16 cellular contexts compared by ENCODE assay signal in the genomic region with DNA sequence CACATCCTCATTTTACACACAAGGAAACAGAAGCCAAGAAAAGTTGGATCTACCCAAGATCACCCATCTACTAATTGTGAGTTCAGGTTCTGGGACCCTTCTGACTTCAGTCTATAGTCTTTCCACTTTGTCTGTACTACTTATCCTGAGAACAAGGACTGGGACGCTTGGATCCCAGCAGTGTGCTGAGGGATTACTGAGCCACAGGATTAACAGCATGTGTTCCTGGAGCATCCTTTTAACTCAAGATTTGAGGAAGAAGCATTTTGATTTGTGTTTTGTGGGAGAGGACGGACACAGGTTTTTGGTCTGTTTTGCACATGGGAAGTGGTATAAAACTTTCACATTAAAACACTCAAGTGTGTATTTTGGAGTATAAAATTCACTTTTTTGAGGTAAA. TPM values are rescaled to one million over a fixed set of nuclear protein-coding genes. Genes with fewer than 3 reads are reported as not detected.
A peak's percentile ranks its signal among the peaks of the same experiment; 100 is the strongest.
DNase-seq lines count a peak whose midpoint lies in the region; ATAC-seq and TF ChIP-seq lines count a peak whose summit lies in the region.
"Had no signal": no experiment of that assay in that cellular context is flagged by ENCODE, and none has a peak within 500 bp of the region (broad histone marks: within the 10 kb centered on the region; RNA-seq: fewer than 3 reads in every experiment).

No MANE protein-coding gene starts in this region.

- no peak overlapping the region for H3K18ac ChIP-seq in neuronal stem cell (ENCODE audit: low read length)

- H3F3A ChIP-seq in Loucy (ENCODE audit: low read depth), result no peaks in the 10 kb centered on the region

- no peaks in the 10 kb centered on the region for H3K79me1 ChIP-seq in neuronal stem cell (ENCODE audit: low read depth, low read length)

- H3K4me3 Mint-ChIP-seq in activated T-helper 17 cell treated with anti-CD3 and anti-CD28 coated beads, Interleukin-2, amount 50 U/mL, for 72 hours, result no peak overlapping the region
- H3K4me3 Mint-ChIP-seq: B cell; CD4-positive, alpha-beta T cell; HFFc6 had no signal

- H4K91ac ChIP-seq in neuronal stem cell (ENCODE audit: low read depth, low read length, poor library complexity), result no peak overlapping the region

- H3K9me3 ChIP-seq in right cardiac atrium (ENCODE audit: control insufficient read depth, low read length) (no peaks in the 10 kb centered on the region), Loucy (ENCODE audit: insufficient read depth, low read depth, low read length) (no peaks in the 10 kb centered on the region), neuronal stem cell (replicated peaks in 1 of 2; ENCODE audit: control insufficient read depth in 2 of 2, insufficient read depth in 1 of 2, low read depth in 1 of 2, low read length in 2 of 2) (no peaks in the 10 kb centered on the region)

- H3K4ac ChIP-seq in neuronal stem cell (ENCODE audit: low read length), result no peak overlapping the region

- no peaks in the 10 kb centered on the region for H3K36me3 ChIP-seq in Loucy (ENCODE audit: insufficient read depth, low read length)
- H3K36me3 ChIP-seq in neuronal stem cell (replicated peaks in 1 of 2; ENCODE audit: control insufficient read depth in 2 of 2, insufficient read depth in 2 of 2, low read length in 2 of 2), result no peaks in the 10 kb centered on the region

- H2BK120ac ChIP-seq in neuronal stem cell (ENCODE audit: low read depth, low read length), result no peak overlapping the region

- H3K27ac Mint-ChIP-seq in activated T-helper 17 cell treated with anti-CD3 and anti-CD28 coated beads, Interleukin-2, amount 50 U/mL, for 72 hours, result no peak overlapping the region
- H3K27ac Mint-ChIP-seq: B cell; CD4-positive, alpha-beta T cell; HFFc6 had no signal

- no peak overlapping the region for H3K14ac ChIP-seq in neuronal stem cell (ENCODE audit: low read length)

- H3K36me3 Mint-ChIP-seq in activated T-helper 17 cell treated with anti-CD3 and anti-CD28 coated beads, Interleukin-2, amount 50 U/mL, for 72 hours (ENCODE audit: low read depth), result no peaks in the 10 kb centered on the region

- H2AK5ac ChIP-seq in neuronal stem cell (ENCODE audit: low read depth, low read length), result no peak overlapping the region

- no peak overlapping the region for H3K23ac ChIP-seq in neuronal stem cell (ENCODE audit: low read depth, low read length, poor library complexity)

- H3K27ac ChIP-seq in right cardiac atrium (ENCODE audit: low read length), result peak overlapping the region; percentile 71
- H3K27ac ChIP-seq in neuronal stem cell (replicated peaks; ENCODE audit: low read length), result no peak overlapping the region

- no peak overlapping the region for H2BK5ac ChIP-seq in neuronal stem cell (ENCODE audit: low read length)

- intact Hi-C loops in right cardiac atrium (cut with DNase I) (no loop called here), left ventricle myocardium superior (cut with micrococcal nuclease) (no loop called here)

- DNase-seq in right cardiac atrium (no peak), left ventricle myocardium superior (no peak), ecto neural progenitor cell (ENCODE audit: low spot score) (peak; percentile 51), neuronal stem cell (ENCODE audit: low spot score) (peak; percentile 15), cerebellar nuclear complex (lab: John Stamatoyannopoulos, UW) (no peak)
- DNase-seq: C1 segment of cervical spinal cord; Calu3; CD4-positive, alpha-beta T cell; GF-D8; HCEC 1CT; HFFc6; IMR-90 had no signal

- H3K9me2 ChIP-seq in Loucy (replicated peaks; ENCODE audit: low read depth, low read length), result no peaks in the 10 kb centered on the region

- no peak overlapping the region for H2AFZ ChIP-seq in Loucy (ENCODE audit: low read length)
- H2AFZ ChIP-seq in neuronal stem cell (ENCODE audit: low read length), result no peak overlapping the region

- ATAC-seq in right cardiac atrium, result no peak
- no peak for ATAC-seq in left ventricle myocardium superior
- ATAC-seq in HG03045 (IDR thresholded peaks at IDR 0.05; ENCODE audit: unreplicated experiment), result no peak
- ATAC-seq in activated T-helper 17 cell treated with anti-CD3 and anti-CD28 coated beads, Interleukin-2, amount 50 U/mL, for 72 hours (replicated peaks), result no peak

- no peak overlapping the region for H3K9ac ChIP-seq in Loucy (ENCODE audit: low read depth, low read length, poor library complexity, severe bottlenecking)
- no peak overlapping the region for H3K9ac ChIP-seq in neuronal stem cell (ENCODE audit: low read depth, low read length, poor library complexity)

- peaks cover 20% of the 10 kb centered on the region for H3K4me1 Mint-ChIP-seq in activated T-helper 17 cell treated with anti-CD3 and anti-CD28 coated beads, Interleukin-2, amount 50 U/mL, for 72 hours

- no peak for TF ChIP-seq CTCF in Loucy (conservative IDR thresholded peaks at IDR 0.05; ENCODE audit: low read length)

- H3K79me2 ChIP-seq in Loucy (ENCODE audit: insufficient read depth, low read length), result peaks cover 41% of the 10 kb centered on the region

- no peak overlapping the region for H4K8ac ChIP-seq in neuronal stem cell (ENCODE audit: low read depth, low read length)

- no peaks in the 10 kb centered on the region for H3K27me3 ChIP-seq in right cardiac atrium (ENCODE audit: control insufficient read depth, insufficient read depth)
- H3K27me3 ChIP-seq in Loucy (ENCODE audit: insufficient read depth, low read length, poor library complexity, severe bottlenecking), result no peaks in the 10 kb centered on the region
- peaks cover 0 to 12% (median 0%) of the 10 kb centered on the region in 3 experiments for H3K27me3 ChIP-seq in neuronal stem cell (ENCODE audit: control insufficient read depth in 3 of 3, insufficient read depth in 3 of 3, low read depth in 1 of 3, low read length in 3 of 3)

- H2BK15ac ChIP-seq in neuronal stem cell (ENCODE audit: low read length), result no peak overlapping the region

- no peaks in the 10 kb centered on the region for H4K20me1 ChIP-seq in Loucy (ENCODE audit: insufficient read depth, low read length, poor library complexity, severe bottlenecking)

- H3K27me3 Mint-ChIP-seq in activated T-helper 17 cell treated with anti-CD3 and anti-CD28 coated beads, Interleukin-2, amount 50 U/mL, for 72 hours, result no peaks in the 10 kb centered on the region
- H3K27me3 Mint-ChIP-seq: B cell; CD4-positive, alpha-beta T cell had no signal

- H3K4me1 ChIP-seq in right cardiac atrium (ENCODE audit: control insufficient read depth, insufficient read depth, low read length) (peaks cover 2% of the 10 kb centered on the region), Loucy (ENCODE audit: insufficient read depth, low read length, poor library complexity, severe bottlenecking) (peaks cover 5% of the 10 kb centered on the region), neuronal stem cell (ENCODE audit: control insufficient read depth in 2 of 2, insufficient read depth in 1 of 2, low read depth in 1 of 2, low read length in 2 of 2) (peaks cover 0 to 1% of the 10 kb centered on the region in 2 donors)

- H3K4me2 ChIP-seq in Loucy (ENCODE audit: low read depth, low read length, poor library complexity, severe bottlenecking), result peak overlapping the region; percentile 44
- no peak overlapping the region for H3K4me2 ChIP-seq in neuronal stem cell (ENCODE audit: insufficient read depth, low read length, poor library complexity, severe bottlenecking)

- H3K4me3 ChIP-seq in right cardiac atrium (ENCODE audit: low read length) (no peak overlapping the region), Loucy (ENCODE audit: low read length, poor library complexity, severe bottlenecking) (no peak overlapping the region), neuronal stem cell (ENCODE audit: low read length in 2 of 2) (no peak overlapping the region)

- H2BK12ac ChIP-seq in neuronal stem cell (ENCODE audit: low read length), result no peak overlapping the region

- H3K9me3 Mint-ChIP-seq in activated T-helper 17 cell treated with anti-CD3 and anti-CD28 coated beads, Interleukin-2, amount 50 U/mL, for 72 hours, result no peaks in the 10 kb centered on the region
- H3K9me3 Mint-ChIP-seq: HFFc6 had no signal

- 79% methylated on average over 2 of the region's 2 CpGs for WGBS in right cardiac atrium
- WGBS in neuronal stem cell (ENCODE audit: extremely low coverage in 2 of 2, insufficient read length in 2 of 2, insufficient replicate concordance in 1 of 2), 2 donors, result no CpG with 5 or more reads among the region's 2 CpGs

RNA-seq across cellular contexts. Expression of gene ENPP4, which starts 4.4 kb away (rescaled TPM):
- total RNA-seq in right cardiac atrium (10 to 100 TPM; 22.5 to 29.9 (median 24.5) TPM), left ventricle myocardium superior (21.3 TPM)
- 16.6 TPM for polyA plus RNA-seq in right cardiac atrium
- polyA plus RNA-seq in neuronal stem cell (2013, experiment 1 of 2), result 5.6 TPM
- polyA plus RNA-seq in neuronal stem cell (2013, experiment 2 of 2), result 5.5 TPM
- total RNA-seq in activated T-helper 17 cell treated with anti-CD3 and anti-CD28 coated beads, Interleukin-2, amount 50 U/mL, for 72 hours, result 1 to 10 TPM; 7.4 to 9.1 TPM

RNA-seq across cellular contexts. Expression of gene ENPP5, which starts 36.6 kb away (rescaled TPM):
- total RNA-seq in right cardiac atrium (10 to 100 TPM in 3 of 4 donors, 1 to 10 TPM in 1; 6.8 to 13.2 (median 11.4) TPM), left ventricle myocardium superior (3.2 TPM)
- 9.8 TPM for polyA plus RNA-seq in right cardiac atrium
- polyA plus RNA-seq in neuronal stem cell (2013, experiment 1 of 2), result 3.6 TPM
- polyA plus RNA-seq in neuronal stem cell (2013, experiment 2 of 2), result 3.3 TPM
- total RNA-seq in activated T-helper 17 cell treated with anti-CD3 and anti-CD28 coated beads, Interleukin-2, amount 50 U/mL, for 72 hours, result under 1 TPM in 1 of 2 donors, not detected in 1; 0.45 TPM
- total RNA-seq: HFFc6 had no signal
- polyA plus RNA-seq: IMR-90 had no signal

Comparison
In these comparisons a context has a peak if more than half of its experiments do, and no peak if none do; other contexts are left out.
1. DNase-seq: peak in ecto neural progenitor cell (single experiment) and neuronal stem cell (single experiment); none in right cardiac atrium (0 of 3), left ventricle myocardium superior (single experiment) and cerebellar nuclear complex (0 of 2).